Comparison of ENCODE assay signal across 10 cellular contexts in genomic region chr2:231489990-231490389, GRCh38. TPM values are rescaled to one million over a fixed set of nuclear protein-coding genes. Genes with fewer than 3 reads are reported as not detected.
DNase-seq lines count a peak whose midpoint lies in the region; ATAC-seq and TF ChIP-seq lines count a peak whose summit lies in the region.
"Had no signal": no experiment of that assay in that cellular context is flagged by ENCODE, and none has a peak within 500 bp of the region (broad histone marks: within the 10 kb centered on the region; RNA-seq: fewer than 3 reads in every experiment).

No MANE protein-coding gene starts in this region.

- no peak overlapping the region for H3K4me3 ChIP-seq in MG63
- H3K4me3 ChIP-seq in cardiac fibroblast (replicated peaks in 1 of 2; ENCODE audit: low read depth in 2 of 2, low read length in 2 of 2): no peak overlapping the region
- H3K4me3 ChIP-seq in retinal pigment epithelial cell (ENCODE audit: low read length): no peak overlapping the region
- H3K4me3 ChIP-seq: gastrocnemius medialis had no signal

- H3K27me3 ChIP-seq in MG63: no peaks in the 10 kb centered on the region
- H3K27me3 ChIP-seq: gastrocnemius medialis had no signal

- 0 out of 2 replicates have a peak, but pooled peaks cover 2% of the 10 kb centered on the region for H3K36me3 ChIP-seq in MG63
- H3K36me3 ChIP-seq: gastrocnemius medialis had no signal

- no peak for ATAC-seq in GM21825 (IDR thresholded peaks at IDR 0.05; ENCODE audit: unreplicated experiment)
- ATAC-seq in HG02588 (IDR thresholded peaks at IDR 0.05; ENCODE audit: unreplicated experiment): no peak
- ATAC-seq: gastrocnemius medialis had no signal

- TF ChIP-seq CTCF in cardiac fibroblast (IDR thresholded peaks at IDR 0.05; ENCODE audit: low read depth, low read length) (peak; percentile 42), retinal pigment epithelial cell (conservative IDR thresholded peaks at IDR 0.05; ENCODE audit: low read depth, low read length) (peak; percentile 29)

- no peaks in the 10 kb centered on the region for H3K9me3 ChIP-seq in MG63
- H3K9me3 ChIP-seq: gastrocnemius medialis had no signal

- peak; percentile 40 to 45 for DNase-seq in activated CD4-positive, alpha-beta T cell treated with anti-CD3 and anti-CD28 coated beads, Interleukin-2, amount 50 U/mL, for 48 hours
- DNase-seq in activated CD4-positive, alpha-beta T cell treated with anti-CD3 and anti-CD28 coated beads for 4 hours: no peak
- DNase-seq in MG63 (peak; percentile 28), cardiac fibroblast (ENCODE audit: low read depth in 2 of 2) (peak in 1 of 2 donors; percentile 9), retinal pigment epithelial cell (ENCODE audit: low read depth) (no peak), T1000 (lab: John Stamatoyannopoulos, UW) (no peak)
- DNase-seq: gastrocnemius medialis, NCI-H1092 treated with DMSO at 0.1 percent for 48 hours had no signal

RNA-seq across cellular contexts. Expression of gene NCL, which starts 25.7 kb away (rescaled TPM):
- 176 and 228 TPM in 2 replicates for total RNA-seq in MG63 (2014; rRNA removed; shearing (Covaris generic); ENCODE audit: low replicate concordance)

RNA-seq across cellular contexts. Expression of gene NMUR1, which starts 40.3 kb away (rescaled TPM):
- not detected in 2 replicates for total RNA-seq in MG63 (2014; rRNA removed; shearing (Covaris generic); ENCODE audit: low replicate concordance)

Comparison
In these comparisons a context has a peak if more than half of its experiments do, and no peak if none do; other contexts are left out.
1. DNase-seq: peak in activated CD4-positive, alpha-beta T cell treated with anti-CD3 and anti-CD28 coated beads, Interleukin-2, amount 50 U/mL, for 48 hours (2 of 2) and MG63 (single experiment); none in activated CD4-positive, alpha-beta T cell treated with anti-CD3 and anti-CD28 coated beads for 4 hours (0 of 2), retinal pigment epithelial cell (single experiment) and T1000 (single experiment).